ENCODE assay signal across 8 cellular contexts in genomic region chr13:80363890-80364503, GRCh38. TPM values are rescaled to one million over a fixed set of nuclear protein-coding genes. Genes with fewer than 3 reads are reported as not detected.
DNase-seq lines count a peak whose midpoint lies in the region; ATAC-seq and TF ChIP-seq lines count a peak whose summit lies in the region.

No MANE protein-coding gene starts in this region.

- ATAC-seq in upper lobe of left lung (ENCODE audit: low FRiP score in 2 of 2): no peak

- H3K36me3 Mint-ChIP-seq in glutamatergic neuron (ENCODE audit: unreplicated experiment): no peaks in the 10 kb centered on the region

- H3K27ac ChIP-seq in HL-60 (replicated peaks) (no peak overlapping the region), upper lobe of left lung (no peak overlapping the region)

- TF ChIP-seq EP300 in upper lobe of left lung (IDR thresholded peaks at IDR 0.05): no peak

- peaks cover 0 to 13% (median 4%) of the 10 kb centered on the region in 4 donors for H3K4me1 ChIP-seq in upper lobe of left lung

- H3K9me3 ChIP-seq in upper lobe of left lung: no peaks in the 10 kb centered on the region

- no peak overlapping the region for H3K4me3 ChIP-seq in HL-60 (replicated peaks; ENCODE audit: insufficient read depth, low read length)
- H3K4me3 ChIP-seq in upper lobe of left lung: peak overlapping the region in 1 of 4 donors; percentile 19

- no peaks in the 10 kb centered on the region for H3K36me3 ChIP-seq in upper lobe of left lung

- 2 to 3% methylated on average over 3 of the region's 3 CpGs for WGBS in upper lobe of left lung, 2 donors

- no peaks in the 10 kb centered on the region for H3K27me3 ChIP-seq in HL-60 (ENCODE audit: insufficient read depth, poor library complexity, severe bottlenecking)
- H3K27me3 ChIP-seq in upper lobe of left lung: no peaks in the 10 kb centered on the region

- no peak overlapping the region for H3K4me3 Mint-ChIP-seq in glutamatergic neuron (ENCODE audit: unreplicated experiment)

- no peaks in the 10 kb centered on the region for H3K27me3 Mint-ChIP-seq in glutamatergic neuron (ENCODE audit: unreplicated experiment)

- H3K4me1 Mint-ChIP-seq in glutamatergic neuron (ENCODE audit: low read depth, unreplicated experiment): peaks cover 15% of the 10 kb centered on the region

- no peaks in the 10 kb centered on the region for H3K9me3 Mint-ChIP-seq in glutamatergic neuron (ENCODE audit: unreplicated experiment)

- TF ChIP-seq POLR2A in upper lobe of left lung (IDR thresholded peaks at IDR 0.05): no peak

- DNase-seq in AML-193 (lab: John Stamatoyannopoulos, UW) (peak; percentile 38 to 51), HL-60 (ENCODE audit: low read depth in 1 of 2, low spot score in 1 of 2) (no peak), SW480 (ENCODE audit: low spot score) (peak; percentile 28), glutamatergic neuron (no peak), upper lobe of left lung (no peak), NCI-H187 treated with DMSO at 0.1 percent for 48 hours (lab: John Stamatoyannopoulos, UW) (no peak)
- no peak for DNase-seq in activated naive CD4-positive, alpha-beta T cell treated with anti-CD3 and anti-CD28 coated beads, Interleukin-2, amount 50 U/mL, for 16 hours
- DNase-seq in activated CD4-positive, alpha-beta T cell treated with anti-CD3 and anti-CD28 coated beads, Interleukin-2, amount 50 U/mL, for 48 hours: no peak

- no peak overlapping the region for H3K27ac Mint-ChIP-seq in glutamatergic neuron (ENCODE audit: unreplicated experiment)

- TF ChIP-seq CTCF in HL-60 (IDR thresholded peaks at IDR 0.05; ENCODE audit: insufficient read depth, low read length) (peak; percentile 56), glutamatergic neuron (IDR thresholded peaks at IDR 0.05; ENCODE audit: partially characterized antibody, unreplicated experiment) (peak; percentile 69), upper lobe of left lung (IDR thresholded peaks at IDR 0.05) (peak; percentile 31 to 77 (median 54))

RNA-seq across cellular contexts. Expression of gene SPRY2, which starts 23.1 kb away (rescaled TPM):
- total RNA-seq in glutamatergic neuron (ENCODE audit: unreplicated experiment) (29.3 TPM), upper lobe of left lung (10 to 100 TPM; 19.3 to 76.3 (median 50.9) TPM)

Comparison
In these comparisons a context has a peak if more than half of its experiments do, and no peak if none do; other contexts are left out.
1. DNase-seq: peak in AML-193 (2 of 2) and SW480 (single experiment); none in HL-60 (0 of 2), glutamatergic neuron (single experiment), upper lobe of left lung (0 of 2), NCI-H187 treated with DMSO at 0.1 percent for 48 hours (single experiment), activated naive CD4-positive, alpha-beta T cell treated with anti-CD3 and anti-CD28 coated beads, Interleukin-2, amount 50 U/mL, for 16 hours (single experiment) and activated CD4-positive, alpha-beta T cell treated with anti-CD3 and anti-CD28 coated beads, Interleukin-2, amount 50 U/mL, for 48 hours (0 of 2).
2. Peak in every context shown above with its lines, with median percentiles within 50 percentile points of each other: CTCF ChIP-seq.